ENCODE assay signal across 1 cellular context in genomic region chr10:97736902-97737769, GRCh38.
TF ChIP-seq lines count a peak whose summit lies in the region.

Gene ZFYVE27, plus strand, starts transcription at chr10:97737128. Its CDS starts 1,350 bp downstream, at chr10:97738478.

TF ChIP-seq in HepG2, 621 proteins besides CTCF, POLR2A, EP300 and RAD21 (continued from another document and continues in another):
- TF ChIP-seq, protein P1, sequence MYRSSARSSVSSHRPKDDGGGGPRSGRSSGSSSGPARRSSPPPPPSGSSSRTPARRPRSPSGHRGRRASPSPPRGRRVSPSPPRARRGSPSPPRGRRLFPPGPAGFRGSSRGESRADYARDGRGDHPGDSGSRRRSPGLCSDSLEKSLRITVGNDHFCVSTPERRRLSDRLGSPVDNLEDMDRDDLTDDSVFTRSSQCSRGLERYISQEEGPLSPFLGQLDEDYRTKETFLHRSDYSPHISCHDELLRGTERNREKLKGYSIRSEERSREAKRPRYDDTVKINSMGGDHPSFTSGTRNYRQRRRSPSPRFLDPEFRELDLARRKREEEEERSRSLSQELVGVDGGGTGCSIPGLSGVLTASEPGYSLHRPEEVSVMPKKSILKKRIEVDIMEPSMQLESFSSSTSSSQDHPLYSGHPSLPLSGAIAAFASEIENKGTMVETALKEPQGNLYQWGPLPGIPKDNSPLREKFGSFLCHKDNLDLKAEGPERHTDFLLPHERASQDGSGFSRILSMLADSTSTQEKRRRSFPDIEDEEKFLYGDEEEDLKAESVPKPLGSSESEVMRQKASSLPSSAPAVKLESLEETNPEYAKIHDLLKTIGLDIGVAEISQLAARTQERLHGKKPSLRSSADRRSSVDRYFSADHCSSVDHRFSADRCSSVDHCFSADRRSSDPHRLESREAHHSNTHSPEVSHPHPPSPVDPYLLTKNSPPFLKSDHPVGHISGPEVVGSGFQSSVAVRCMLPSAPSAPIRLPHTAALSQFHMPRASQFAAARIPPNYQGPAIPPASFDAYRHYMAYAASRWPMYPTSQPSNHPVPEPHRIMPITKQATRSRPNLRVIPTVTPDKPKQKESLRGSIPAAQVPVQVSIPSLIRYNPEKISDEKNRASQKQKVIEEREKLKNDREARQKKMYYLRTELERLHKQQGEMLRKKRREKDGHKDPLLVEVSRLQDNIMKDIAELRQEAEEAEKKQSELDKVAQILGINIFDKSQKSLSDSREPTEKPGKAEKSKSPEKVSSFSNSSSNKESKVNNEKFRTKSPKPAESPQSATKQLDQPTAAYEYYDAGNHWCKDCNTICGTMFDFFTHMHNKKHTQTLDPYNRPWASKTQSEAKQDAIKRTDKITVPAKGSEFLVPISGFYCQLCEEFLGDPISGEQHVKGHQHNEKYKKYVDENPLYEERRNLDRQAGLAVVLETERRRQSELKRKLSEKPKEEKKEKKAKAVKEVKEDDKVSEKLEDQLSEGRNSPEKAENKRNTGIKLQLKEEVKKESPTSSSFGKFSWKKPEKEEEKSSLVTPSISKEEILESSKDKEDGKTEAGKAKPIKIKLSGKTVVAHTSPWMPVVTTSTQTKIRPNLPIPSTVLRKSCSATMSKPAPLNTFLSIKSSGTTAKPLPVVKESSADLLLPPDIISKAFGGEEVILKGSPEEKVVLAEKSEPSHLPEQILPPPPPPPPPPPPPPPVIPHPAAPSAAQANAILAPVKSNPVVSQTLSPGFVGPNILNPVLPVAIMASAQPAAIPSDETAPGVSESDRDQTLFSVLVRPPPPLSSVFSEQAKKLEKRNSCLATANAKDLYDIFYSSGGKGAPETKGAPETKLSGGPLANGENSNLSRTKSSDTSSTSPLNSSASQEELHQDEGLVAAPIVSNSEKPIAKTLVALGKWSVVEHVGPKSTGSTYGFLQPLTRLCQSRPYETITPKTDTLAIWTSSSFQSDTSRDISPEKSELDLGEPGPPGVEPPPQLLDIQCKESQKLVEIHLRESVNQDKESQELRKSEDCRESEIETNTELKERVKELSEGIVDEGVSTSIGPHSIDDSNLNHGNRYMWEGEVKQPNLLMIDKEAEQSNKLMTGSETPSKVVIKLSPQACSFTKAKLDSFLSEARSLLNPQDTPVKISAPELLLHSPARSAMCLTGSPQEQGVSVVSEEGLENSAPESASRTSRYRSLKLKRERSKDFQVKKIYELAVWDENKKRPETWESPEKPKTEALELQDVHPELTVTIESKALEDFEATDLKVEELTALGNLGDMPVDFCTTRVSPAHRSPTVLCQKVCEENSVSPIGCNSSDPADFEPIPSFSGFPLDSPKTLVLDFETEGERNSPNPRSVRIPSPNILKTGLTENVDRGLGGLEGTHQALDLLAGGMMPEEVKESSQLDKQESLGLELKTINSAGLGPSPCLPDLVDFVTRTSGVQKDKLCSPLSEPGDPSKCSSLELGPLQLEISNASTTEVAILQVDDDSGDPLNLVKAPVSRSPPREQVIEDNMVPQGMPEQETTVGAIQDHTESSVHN (CRISPR knock-in tag; IDR thresholded peaks at IDR 0.05), result peak; percentile 99
- TF ChIP-seq ZNF329 (CRISPR knock-in tag; IDR thresholded peaks at IDR 0.05; ENCODE audit: low read depth) (peak; percentile 90; the same call in 1 of the 2 replicates), ZFX (CRISPR knock-in tag; IDR thresholded peaks at IDR 0.05; ENCODE audit: low read depth) (peak; percentile 82), ZIK1 (CRISPR knock-in tag; IDR thresholded peaks at IDR 0.05; ENCODE audit: borderline replicate concordance, low read depth) (peak; percentile 97; the same call in 1 of the 2 replicates), ZNF720 (CRISPR knock-in tag; IDR thresholded peaks at IDR 0.05) (peak; percentile 96; the same call in 1 of the 2 replicates), KLF15 (CRISPR knock-in tag; IDR thresholded peaks at IDR 0.05; ENCODE audit: borderline replicate concordance) (peak; percentile 7; the same call in 1 of the 2 replicates), HNRNPH1 (optimal IDR thresholded peaks at IDR 0.05; ENCODE audit: low read depth, low read length) (no peak), HNRNPLL (IDR thresholded peaks at IDR 0.05; ENCODE audit: low read depth, low read length, poor library complexity, severe bottlenecking) (peak; percentile 96), FOXA3 (CRISPR knock-in tag; IDR thresholded peaks at IDR 0.05) (peak; percentile 62), SNAI1 (CRISPR knock-in tag; IDR thresholded peaks at IDR 0.05; ENCODE audit: borderline replicate concordance) (peak; percentile 97), HNRNPK (IDR thresholded peaks at IDR 0.05; ENCODE audit: low read depth, low read length, poor library complexity, severe bottlenecking) (peak; percentile 71), ZC3H13 (CRISPR knock-in tag; IDR thresholded peaks at IDR 0.05) (peak; percentile 94), ZNF572 (CRISPR knock-in tag; IDR thresholded peaks at IDR 0.05) (0 out of 2 replicates have a peak, but pooled peaks have one; percentile 58), SRSF1 (optimal IDR thresholded peaks at IDR 0.05; ENCODE audit: low read depth, low read length) (peak; percentile 73), RARA (CRISPR knock-in tag; IDR thresholded peaks at IDR 0.05) (peak; percentile 69), KLF16 (CRISPR knock-in tag; IDR thresholded peaks at IDR 0.05) (peak in 1 of 2 experiments; percentile 95; a peak in 2 of 4 replicates), ZNF326 (CRISPR knock-in tag; IDR thresholded peaks at IDR 0.05; ENCODE audit: borderline replicate concordance) (no peak), ZNF788 (CRISPR knock-in tag; IDR thresholded peaks at IDR 0.05; ENCODE audit: borderline replicate concordance) (no peak; the same call in 1 of the 2 replicates), ZSCAN21 (CRISPR knock-in tag; IDR thresholded peaks at IDR 0.05; ENCODE audit: borderline replicate concordance) (peak; percentile 98), TBX2 (CRISPR knock-in tag; IDR thresholded peaks at IDR 0.05; ENCODE audit: borderline replicate concordance) (peak; percentile 85), HNF4A (CRISPR knock-in tag; IDR thresholded peaks at IDR 0.05) (peak; percentile 92), NFE2L1 (CRISPR knock-in tag; IDR thresholded peaks at IDR 0.05; ENCODE audit: borderline replicate concordance) (peak; percentile 89), ONECUT2 (CRISPR knock-in tag; IDR thresholded peaks at IDR 0.05) (peak; percentile 73), ZZZ3 (CRISPR knock-in tag; IDR thresholded peaks at IDR 0.05; ENCODE audit: borderline replicate concordance) (no peak), ZBTB44 (CRISPR knock-in tag; IDR thresholded peaks at IDR 0.05) (peak; percentile 93), YEATS2 (CRISPR knock-in tag; IDR thresholded peaks at IDR 0.05; ENCODE audit: borderline replicate concordance) (peak; percentile 87; the same call in 1 of the 2 replicates), ZNF558 (CRISPR knock-in tag; IDR thresholded peaks at IDR 0.05; ENCODE audit: borderline replicate concordance) (peak; percentile 99), ZNF766 (CRISPR knock-in tag; IDR thresholded peaks at IDR 0.05; ENCODE audit: borderline replicate concordance) (peak; percentile 99; the same call in 1 of the 2 replicates), HMGXB3 (CRISPR knock-in tag; IDR thresholded peaks at IDR 0.05; ENCODE audit: borderline replicate concordance) (peak; percentile 74), ZNF441 (CRISPR knock-in tag; IDR thresholded peaks at IDR 0.05; ENCODE audit: borderline replicate concordance) (peak; percentile 85)
- TF ChIP-seq, protein P2, sequence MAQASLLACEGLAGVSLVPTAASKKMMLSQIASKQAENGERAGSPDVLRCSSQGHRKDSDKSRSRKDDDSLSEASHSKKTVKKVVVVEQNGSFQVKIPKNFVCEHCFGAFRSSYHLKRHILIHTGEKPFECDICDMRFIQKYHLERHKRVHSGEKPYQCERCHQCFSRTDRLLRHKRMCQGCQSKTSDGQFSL (CRISPR knock-in tag; IDR thresholded peaks at IDR 0.05), result peak; percentile 59; the same call in 1 of the 2 replicates
- TF ChIP-seq, protein P3, sequence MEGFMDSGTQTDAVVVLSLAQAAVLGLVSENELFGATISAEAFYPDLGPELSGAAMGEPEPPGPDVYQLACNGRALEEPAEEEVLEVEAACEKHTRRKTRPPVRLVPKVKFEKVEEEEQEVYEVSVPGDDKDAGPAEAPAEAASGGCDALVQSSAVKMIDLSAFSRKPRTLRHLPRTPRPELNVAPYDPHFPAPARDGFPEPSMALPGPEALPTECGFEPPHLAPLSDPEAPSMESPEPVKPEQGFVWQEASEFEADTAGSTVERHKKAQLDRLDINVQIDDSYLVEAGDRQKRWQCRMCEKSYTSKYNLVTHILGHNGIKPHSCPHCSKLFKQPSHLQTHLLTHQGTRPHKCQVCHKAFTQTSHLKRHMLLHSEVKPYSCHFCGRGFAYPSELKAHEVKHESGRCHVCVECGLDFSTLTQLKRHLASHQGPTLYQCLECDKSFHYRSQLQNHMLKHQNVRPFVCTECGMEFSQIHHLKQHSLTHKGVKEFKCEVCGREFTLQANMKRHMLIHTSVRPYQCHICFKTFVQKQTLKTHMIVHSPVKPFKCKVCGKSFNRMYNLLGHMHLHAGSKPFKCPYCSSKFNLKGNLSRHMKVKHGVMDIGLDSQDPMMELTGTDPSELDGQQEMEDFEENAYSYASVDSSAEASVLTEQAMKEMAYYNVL (CRISPR knock-in tag; IDR thresholded peaks at IDR 0.05; ENCODE audit: borderline replicate concordance), result peak; percentile 43; the same call in 1 of the 2 replicates
- TF ChIP-seq, protein P4, sequence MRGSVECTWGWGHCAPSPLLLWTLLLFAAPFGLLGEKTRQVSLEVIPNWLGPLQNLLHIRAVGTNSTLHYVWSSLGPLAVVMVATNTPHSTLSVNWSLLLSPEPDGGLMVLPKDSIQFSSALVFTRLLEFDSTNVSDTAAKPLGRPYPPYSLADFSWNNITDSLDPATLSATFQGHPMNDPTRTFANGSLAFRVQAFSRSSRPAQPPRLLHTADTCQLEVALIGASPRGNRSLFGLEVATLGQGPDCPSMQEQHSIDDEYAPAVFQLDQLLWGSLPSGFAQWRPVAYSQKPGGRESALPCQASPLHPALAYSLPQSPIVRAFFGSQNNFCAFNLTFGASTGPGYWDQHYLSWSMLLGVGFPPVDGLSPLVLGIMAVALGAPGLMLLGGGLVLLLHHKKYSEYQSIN (CRISPR knock-in tag; IDR thresholded peaks at IDR 0.05; ENCODE audit: borderline replicate concordance), result peak; percentile 82; the same call in 1 of the 2 replicates
- TF ChIP-seq, protein P5, sequence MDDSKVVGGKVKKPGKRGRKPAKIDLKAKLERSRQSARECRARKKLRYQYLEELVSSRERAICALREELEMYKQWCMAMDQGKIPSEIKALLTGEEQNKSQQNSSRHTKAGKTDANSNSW (CRISPR knock-in tag; IDR thresholded peaks at IDR 0.05; ENCODE audit: borderline replicate concordance), result peak; percentile 19; the same call in 1 of the 2 replicates
- TF ChIP-seq, protein P6, sequence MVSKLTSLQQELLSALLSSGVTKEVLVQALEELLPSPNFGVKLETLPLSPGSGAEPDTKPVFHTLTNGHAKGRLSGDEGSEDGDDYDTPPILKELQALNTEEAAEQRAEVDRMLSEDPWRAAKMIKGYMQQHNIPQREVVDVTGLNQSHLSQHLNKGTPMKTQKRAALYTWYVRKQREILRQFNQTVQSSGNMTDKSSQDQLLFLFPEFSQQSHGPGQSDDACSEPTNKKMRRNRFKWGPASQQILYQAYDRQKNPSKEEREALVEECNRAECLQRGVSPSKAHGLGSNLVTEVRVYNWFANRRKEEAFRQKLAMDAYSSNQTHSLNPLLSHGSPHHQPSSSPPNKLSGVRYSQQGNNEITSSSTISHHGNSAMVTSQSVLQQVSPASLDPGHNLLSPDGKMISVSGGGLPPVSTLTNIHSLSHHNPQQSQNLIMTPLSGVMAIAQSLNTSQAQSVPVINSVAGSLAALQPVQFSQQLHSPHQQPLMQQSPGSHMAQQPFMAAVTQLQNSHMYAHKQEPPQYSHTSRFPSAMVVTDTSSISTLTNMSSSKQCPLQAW (CRISPR knock-in tag; IDR thresholded peaks at IDR 0.05), result peak; percentile 60
- TF ChIP-seq, protein P7, sequence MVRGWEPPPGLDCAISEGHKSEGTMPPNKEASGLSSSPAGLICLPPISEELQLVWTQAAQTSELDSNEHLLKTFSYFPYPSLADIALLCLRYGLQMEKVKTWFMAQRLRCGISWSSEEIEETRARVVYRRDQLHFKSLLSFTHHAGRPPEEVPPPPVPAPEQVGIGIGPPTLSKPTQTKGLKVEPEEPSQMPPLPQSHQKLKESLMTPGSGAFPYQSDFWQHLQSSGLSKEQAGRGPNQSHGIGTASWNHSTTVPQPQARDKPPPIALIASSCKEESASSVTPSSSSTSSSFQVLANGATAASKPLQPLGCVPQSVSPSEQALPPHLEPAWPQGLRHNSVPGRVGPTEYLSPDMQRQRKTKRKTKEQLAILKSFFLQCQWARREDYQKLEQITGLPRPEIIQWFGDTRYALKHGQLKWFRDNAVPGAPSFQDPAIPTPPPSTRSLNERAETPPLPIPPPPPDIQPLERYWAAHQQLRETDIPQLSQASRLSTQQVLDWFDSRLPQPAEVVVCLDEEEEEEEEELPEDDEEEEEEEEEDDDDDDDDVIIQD (CRISPR knock-in tag; IDR thresholded peaks at IDR 0.05; ENCODE audit: low read depth), result peak; percentile 64; the same call in 1 of the 2 replicates
